In genomic region chr20:41178904-41179432, GRCh38 we compare ENCODE assay signal across 9 cellular contexts. TPM values are rescaled to one million over a fixed set of nuclear protein-coding genes. Genes with fewer than 3 reads are reported as not detected.
DNase-seq lines count a peak whose midpoint lies in the region; ATAC-seq lines count a peak whose summit lies in the region.
"Had no signal": no experiment of that assay in that cellular context is flagged by ENCODE, and none has a peak within 500 bp of the region (broad histone marks: within the 10 kb centered on the region; RNA-seq: fewer than 3 reads in every experiment).

No MANE protein-coding gene starts in this region.

- no peaks in the 10 kb centered on the region for H3K9me3 Mint-ChIP-seq in activated naive CD8-positive, alpha-beta T cell treated with anti-CD3 and anti-CD28 coated beads, Interleukin-2, amount 50 U/mL, for 24 hours

- ATAC-seq in activated naive CD8-positive, alpha-beta T cell treated with anti-CD3 and anti-CD28 coated beads, Interleukin-2, amount 50 U/mL, for 24 hours: no peak
- ATAC-seq in HG02884 (IDR thresholded peaks at IDR 0.05; ENCODE audit: unreplicated experiment): no peak
- ATAC-seq in HG02981 (IDR thresholded peaks at IDR 0.05; ENCODE audit: unreplicated experiment): no peak

- peak overlapping the region; percentile 94 for H3K27ac ChIP-seq in temporal lobe (ENCODE audit: low read depth, low read length)
- H3K27ac ChIP-seq: HL-60 had no signal

- H3K27me3 Mint-ChIP-seq in activated naive CD8-positive, alpha-beta T cell treated with anti-CD3 and anti-CD28 coated beads, Interleukin-2, amount 50 U/mL, for 24 hours: no peaks in the 10 kb centered on the region

- H3K4me3 Mint-ChIP-seq in activated naive CD8-positive, alpha-beta T cell treated with anti-CD3 and anti-CD28 coated beads, Interleukin-2, amount 50 U/mL, for 24 hours: no peak overlapping the region

- DNase-seq in NCI-H146 treated with DMSO at 0.1 percent for 48 hours (lab: John Stamatoyannopoulos, UW; ENCODE audit: unreplicated experiment) (peak; percentile 89), islet precursor cell (peak; percentile 41), NCI-H526 treated with DMSO at 0.1 percent for 48 hours (lab: John Stamatoyannopoulos, UW) (no peak)
- DNase-seq in activated naive CD8-positive, alpha-beta T cell treated with anti-CD3 and anti-CD28 coated beads, Interleukin-2, amount 50 U/mL, for 24 hours: no peak
- DNase-seq: SW 1271 had no signal

- peak overlapping the region; percentile 59 for H3K27ac Mint-ChIP-seq in activated naive CD8-positive, alpha-beta T cell treated with anti-CD3 and anti-CD28 coated beads, Interleukin-2, amount 50 U/mL, for 24 hours

- H3K36me3 Mint-ChIP-seq in activated naive CD8-positive, alpha-beta T cell treated with anti-CD3 and anti-CD28 coated beads, Interleukin-2, amount 50 U/mL, for 24 hours (ENCODE audit: low read depth): peaks cover 33% of the 10 kb centered on the region

- peaks cover 4% of the 10 kb centered on the region for H3K4me1 Mint-ChIP-seq in activated naive CD8-positive, alpha-beta T cell treated with anti-CD3 and anti-CD28 coated beads, Interleukin-2, amount 50 U/mL, for 24 hours

RNA-seq across cellular contexts. Expression of gene PLCG1, which starts 41.6 kb away (rescaled TPM):
- total RNA-seq in temporal lobe: 82.1 TPM

Comparison
In these comparisons a context has a peak if more than half of its experiments do, and no peak if none do; other contexts are left out.
1. DNase-seq: peak in NCI-H146 treated with DMSO at 0.1 percent for 48 hours (single experiment) and islet precursor cell (single experiment); none in activated naive CD8-positive, alpha-beta T cell treated with anti-CD3 and anti-CD28 coated beads, Interleukin-2, amount 50 U/mL, for 24 hours (single experiment) and NCI-H526 treated with DMSO at 0.1 percent for 48 hours (single experiment).